ENCODE assay signal across 1 cellular context in the genomic region with DNA sequence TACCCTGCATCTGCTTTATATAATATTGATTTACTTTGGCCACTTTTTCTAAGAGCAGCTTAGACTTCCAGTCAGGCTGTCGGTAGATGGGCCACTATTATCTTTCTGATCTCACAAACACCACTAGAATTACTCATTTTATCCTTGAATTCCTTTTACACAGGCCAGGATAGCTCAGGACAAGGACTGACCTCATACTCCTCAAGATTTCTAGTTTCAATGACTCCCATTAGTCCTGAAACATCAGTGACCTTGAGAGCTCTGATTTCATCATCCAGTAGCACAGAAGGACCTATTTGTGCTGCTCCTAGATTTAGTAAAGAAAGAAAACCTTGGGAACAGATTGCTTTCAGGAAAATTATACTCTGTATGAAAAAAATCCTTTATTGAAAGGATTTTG.
TF ChIP-seq lines count a peak whose summit lies in the region.

No MANE protein-coding gene starts in this region.

TF ChIP-seq in H1, 55 proteins besides CTCF, POLR2A, EP300 and RAD21 (continued from another document):
- TF ChIP-seq, protein P1, sequence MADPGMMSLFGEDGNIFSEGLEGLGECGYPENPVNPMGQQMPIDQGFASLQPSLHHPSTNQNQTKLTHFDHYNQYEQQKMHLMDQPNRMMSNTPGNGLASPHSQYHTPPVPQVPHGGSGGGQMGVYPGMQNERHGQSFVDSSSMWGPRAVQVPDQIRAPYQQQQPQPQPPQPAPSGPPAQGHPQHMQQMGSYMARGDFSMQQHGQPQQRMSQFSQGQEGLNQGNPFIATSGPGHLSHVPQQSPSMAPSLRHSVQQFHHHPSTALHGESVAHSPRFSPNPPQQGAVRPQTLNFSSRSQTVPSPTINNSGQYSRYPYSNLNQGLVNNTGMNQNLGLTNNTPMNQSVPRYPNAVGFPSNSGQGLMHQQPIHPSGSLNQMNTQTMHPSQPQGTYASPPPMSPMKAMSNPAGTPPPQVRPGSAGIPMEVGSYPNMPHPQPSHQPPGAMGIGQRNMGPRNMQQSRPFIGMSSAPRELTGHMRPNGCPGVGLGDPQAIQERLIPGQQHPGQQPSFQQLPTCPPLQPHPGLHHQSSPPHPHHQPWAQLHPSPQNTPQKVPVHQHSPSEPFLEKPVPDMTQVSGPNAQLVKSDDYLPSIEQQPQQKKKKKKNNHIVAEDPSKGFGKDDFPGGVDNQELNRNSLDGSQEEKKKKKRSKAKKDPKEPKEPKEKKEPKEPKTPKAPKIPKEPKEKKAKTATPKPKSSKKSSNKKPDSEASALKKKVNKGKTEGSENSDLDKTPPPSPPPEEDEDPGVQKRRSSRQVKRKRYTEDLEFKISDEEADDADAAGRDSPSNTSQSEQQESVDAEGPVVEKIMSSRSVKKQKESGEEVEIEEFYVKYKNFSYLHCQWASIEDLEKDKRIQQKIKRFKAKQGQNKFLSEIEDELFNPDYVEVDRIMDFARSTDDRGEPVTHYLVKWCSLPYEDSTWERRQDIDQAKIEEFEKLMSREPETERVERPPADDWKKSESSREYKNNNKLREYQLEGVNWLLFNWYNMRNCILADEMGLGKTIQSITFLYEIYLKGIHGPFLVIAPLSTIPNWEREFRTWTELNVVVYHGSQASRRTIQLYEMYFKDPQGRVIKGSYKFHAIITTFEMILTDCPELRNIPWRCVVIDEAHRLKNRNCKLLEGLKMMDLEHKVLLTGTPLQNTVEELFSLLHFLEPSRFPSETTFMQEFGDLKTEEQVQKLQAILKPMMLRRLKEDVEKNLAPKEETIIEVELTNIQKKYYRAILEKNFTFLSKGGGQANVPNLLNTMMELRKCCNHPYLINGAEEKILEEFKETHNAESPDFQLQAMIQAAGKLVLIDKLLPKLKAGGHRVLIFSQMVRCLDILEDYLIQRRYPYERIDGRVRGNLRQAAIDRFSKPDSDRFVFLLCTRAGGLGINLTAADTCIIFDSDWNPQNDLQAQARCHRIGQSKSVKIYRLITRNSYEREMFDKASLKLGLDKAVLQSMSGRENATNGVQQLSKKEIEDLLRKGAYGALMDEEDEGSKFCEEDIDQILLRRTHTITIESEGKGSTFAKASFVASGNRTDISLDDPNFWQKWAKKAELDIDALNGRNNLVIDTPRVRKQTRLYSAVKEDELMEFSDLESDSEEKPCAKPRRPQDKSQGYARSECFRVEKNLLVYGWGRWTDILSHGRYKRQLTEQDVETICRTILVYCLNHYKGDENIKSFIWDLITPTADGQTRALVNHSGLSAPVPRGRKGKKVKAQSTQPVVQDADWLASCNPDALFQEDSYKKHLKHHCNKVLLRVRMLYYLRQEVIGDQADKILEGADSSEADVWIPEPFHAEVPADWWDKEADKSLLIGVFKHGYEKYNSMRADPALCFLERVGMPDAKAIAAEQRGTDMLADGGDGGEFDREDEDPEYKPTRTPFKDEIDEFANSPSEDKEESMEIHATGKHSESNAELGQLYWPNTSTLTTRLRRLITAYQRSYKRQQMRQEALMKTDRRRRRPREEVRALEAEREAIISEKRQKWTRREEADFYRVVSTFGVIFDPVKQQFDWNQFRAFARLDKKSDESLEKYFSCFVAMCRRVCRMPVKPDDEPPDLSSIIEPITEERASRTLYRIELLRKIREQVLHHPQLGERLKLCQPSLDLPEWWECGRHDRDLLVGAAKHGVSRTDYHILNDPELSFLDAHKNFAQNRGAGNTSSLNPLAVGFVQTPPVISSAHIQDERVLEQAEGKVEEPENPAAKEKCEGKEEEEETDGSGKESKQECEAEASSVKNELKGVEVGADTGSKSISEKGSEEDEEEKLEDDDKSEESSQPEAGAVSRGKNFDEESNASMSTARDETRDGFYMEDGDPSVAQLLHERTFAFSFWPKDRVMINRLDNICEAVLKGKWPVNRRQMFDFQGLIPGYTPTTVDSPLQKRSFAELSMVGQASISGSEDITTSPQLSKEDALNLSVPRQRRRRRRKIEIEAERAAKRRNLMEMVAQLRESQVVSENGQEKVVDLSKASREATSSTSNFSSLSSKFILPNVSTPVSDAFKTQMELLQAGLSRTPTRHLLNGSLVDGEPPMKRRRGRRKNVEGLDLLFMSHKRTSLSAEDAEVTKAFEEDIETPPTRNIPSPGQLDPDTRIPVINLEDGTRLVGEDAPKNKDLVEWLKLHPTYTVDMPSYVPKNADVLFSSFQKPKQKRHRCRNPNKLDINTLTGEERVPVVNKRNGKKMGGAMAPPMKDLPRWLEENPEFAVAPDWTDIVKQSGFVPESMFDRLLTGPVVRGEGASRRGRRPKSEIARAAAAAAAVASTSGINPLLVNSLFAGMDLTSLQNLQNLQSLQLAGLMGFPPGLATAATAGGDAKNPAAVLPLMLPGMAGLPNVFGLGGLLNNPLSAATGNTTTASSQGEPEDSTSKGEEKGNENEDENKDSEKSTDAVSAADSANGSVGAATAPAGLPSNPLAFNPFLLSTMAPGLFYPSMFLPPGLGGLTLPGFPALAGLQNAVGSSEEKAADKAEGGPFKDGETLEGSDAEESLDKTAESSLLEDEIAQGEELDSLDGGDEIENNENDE (IDR thresholded peaks at IDR 0.05; ENCODE audit: insufficient replicate concordance, low read length): no peak
- TF ChIP-seq YY1 (IDR thresholded peaks at IDR 0.05; ENCODE audit: low read depth, low read length) (no peak), CHD1 (IDR thresholded peaks at IDR 0.05; ENCODE audit: low read depth, low read length) (no peak), RNF2 (IDR thresholded peaks at IDR 0.05; ENCODE audit: borderline replicate concordance, low read depth, low read length, missing control alignments, poor library complexity, severe bottlenecking) (no peak), CREB1 (IDR thresholded peaks at IDR 0.05) (no peak), TAF1 (IDR thresholded peaks at IDR 0.05; ENCODE audit: low read depth, low read length) (no peak)
- TF ChIP-seq, protein P2, sequence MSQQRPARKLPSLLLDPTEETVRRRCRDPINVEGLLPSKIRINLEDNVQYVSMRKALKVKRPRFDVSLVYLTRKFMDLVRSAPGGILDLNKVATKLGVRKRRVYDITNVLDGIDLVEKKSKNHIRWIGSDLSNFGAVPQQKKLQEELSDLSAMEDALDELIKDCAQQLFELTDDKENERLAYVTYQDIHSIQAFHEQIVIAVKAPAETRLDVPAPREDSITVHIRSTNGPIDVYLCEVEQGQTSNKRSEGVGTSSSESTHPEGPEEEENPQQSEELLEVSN (IDR thresholded peaks at IDR 0.05): no peak
